Comparison of ENCODE assay signal across 24 cellular contexts in the genomic region with DNA sequence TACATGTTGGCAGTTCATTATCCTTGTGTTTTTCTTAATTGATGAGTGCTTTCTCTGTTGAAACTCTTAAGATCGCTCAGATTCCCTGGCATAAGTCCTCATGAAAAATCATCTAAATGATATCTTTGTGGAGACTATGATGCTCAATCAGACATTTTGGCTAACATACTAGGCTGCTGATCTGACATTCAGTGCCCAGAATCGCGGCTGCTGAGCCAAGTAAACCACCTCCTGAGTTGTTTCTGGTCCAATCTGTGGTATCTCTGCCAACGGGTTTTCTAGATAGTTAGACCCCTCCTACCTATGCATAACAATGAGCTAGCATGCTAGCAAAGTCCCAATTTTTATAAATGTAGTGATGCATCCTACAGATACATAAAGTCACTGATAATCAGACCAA.
"Had no signal": no experiment of that assay in that cellular context is flagged by ENCODE, and none has a peak within 500 bp of the region (broad histone marks: within the 10 kb centered on the region; RNA-seq: fewer than 3 reads in every experiment).

No MANE protein-coding gene starts in this region.

- H2AFZ ChIP-seq: neural progenitor cell, parathyroid adenoma had no signal

- FAIRE-seq: small intestine, urothelium cell line had no signal

- H3K27me3 ChIP-seq: neural progenitor cell, ovary, right lobe of liver, sigmoid colon, stomach, suprapubic skin, testis, tibial artery, transverse colon, upper lobe of left lung had no signal

- H3K4me3 ChIP-seq: neural progenitor cell, ovary, psoas muscle, right lobe of liver, sigmoid colon, stomach, suprapubic skin, testis, tibial artery, transverse colon, upper lobe of left lung had no signal

- H3K79me2 ChIP-seq: parathyroid adenoma had no signal

- DNase-seq: naive thymus-derived CD4-positive, alpha-beta T cell; natural killer cell; occipital lobe; ovary; psoas muscle; right cardiac atrium; right lobe of liver; sigmoid colon; small intestine; stimulated activated CD4-positive, alpha-beta T cell treated with anti-CD3 and anti-CD28 coated beads, Interleukin-15, amount 100 ng/mL, for 24 hours; stimulated activated CD4-positive, alpha-beta T cell treated with anti-CD3 and anti-CD28 coated beads, Interleukin-2, amount 100 ng/mL, for 24 hours; stimulated activated CD4-positive, alpha-beta T cell treated with anti-CD3 and anti-CD28 coated beads, Interleukin-2, amount 100 ng/mL, for 48 hours; stimulated activated CD4-positive, alpha-beta T cell treated with anti-CD3 and anti-CD28 coated beads, Interleukin-4, amount 100 ng/mL, for 24 hours; stimulated activated naive B cell treated with anti-CD40 and anti-IgM and Interleukin-4, amounts not matched to agents 10 μg/mL and 1 μg/mL and 100 μg/mL, for 72 hours; stimulated activated naive CD4-positive, alpha-beta T cell treated with Interleukin-2 at 50 U/mL for 16 hours; stomach; testis; tibial artery; transverse colon; upper lobe of left lung had no signal

- H3K4me2 ChIP-seq: neural progenitor cell had no signal

- H3K36me3 ChIP-seq: neural progenitor cell, ovary, right lobe of liver, sigmoid colon, stomach, suprapubic skin, tibial artery, transverse colon, upper lobe of left lung had no signal

- H3K9me3 ChIP-seq: ovary, psoas muscle, right lobe of liver, sigmoid colon, stomach, suprapubic skin, testis, tibial artery, transverse colon had no signal

- H3K27ac ChIP-seq: neural progenitor cell, ovary, parathyroid adenoma, psoas muscle, right lobe of liver, sigmoid colon, stomach, suprapubic skin, testis, tibial artery, transverse colon, upper lobe of left lung had no signal

- H3K4me1 ChIP-seq: neural progenitor cell, parathyroid adenoma, psoas muscle, right lobe of liver, sigmoid colon, stomach, suprapubic skin, testis, tibial artery, transverse colon, upper lobe of left lung had no signal

- H3K9ac ChIP-seq: neural progenitor cell, parathyroid adenoma had no signal
